In the genomic region with DNA sequence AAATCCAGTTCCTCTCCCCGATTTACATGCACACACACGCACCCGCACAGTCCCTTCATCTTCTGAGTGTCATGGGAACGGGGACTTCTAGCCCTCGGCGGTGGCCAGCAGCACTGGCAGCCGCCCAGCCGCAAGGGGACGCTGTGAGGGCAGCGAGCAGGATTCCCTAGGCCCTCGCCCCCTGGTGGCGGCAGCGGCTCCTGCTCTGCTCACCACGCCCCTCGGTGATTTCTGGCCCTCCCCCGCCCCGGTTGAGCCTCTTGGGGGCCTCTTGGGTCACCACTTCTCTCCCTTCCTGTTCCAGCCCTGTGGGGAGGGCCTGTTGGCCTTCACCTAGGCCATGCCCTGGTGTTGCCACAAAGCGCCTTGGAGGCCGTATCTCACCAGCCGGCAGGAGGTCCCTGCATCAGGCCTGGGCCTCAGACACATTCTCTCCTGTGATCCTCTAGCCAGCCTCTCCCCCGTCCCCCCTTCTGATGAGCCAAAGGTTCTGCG, we compare ENCODE assay signal across 8 cellular contexts.
DNase-seq lines count a peak whose midpoint lies in the region; ATAC-seq and TF ChIP-seq lines count a peak whose summit lies in the region.

No MANE protein-coding gene starts in this region.

- H3K9me2 ChIP-seq in neural cell (ENCODE audit: insufficient read depth, low read length): no peaks in the 10 kb centered on the region

- TF ChIP-seq EP300 in esophagus muscularis mucosa (IDR thresholded peaks at IDR 0.05) (no peak), neural cell (conservative IDR thresholded peaks at IDR 0.05; ENCODE audit: poor library complexity, severe bottlenecking) (no peak), stomach (IDR thresholded peaks at IDR 0.05) (no peak)

- no peak overlapping the region for H3K4me2 ChIP-seq in neural cell (ENCODE audit: low read length)

- peak; percentile 10 for TF ChIP-seq CTCF in GM12801 (IDR thresholded peaks at IDR 0.05; ENCODE audit: extremely low read depth, insufficient read length)
- peak; percentile 47 to 77 (median 52) for TF ChIP-seq CTCF in esophagus muscularis mucosa (IDR thresholded peaks at IDR 0.05)
- peak; percentile 21 for TF ChIP-seq CTCF in neural cell (IDR thresholded peaks at IDR 0.05; ENCODE audit: poor library complexity, severe bottlenecking)
- peak in 5 of 7 experiments; percentile 38 to 78 (median 55) for TF ChIP-seq CTCF in stomach (IDR thresholded peaks at IDR 0.05)

- TF ChIP-seq RAD21 in neural cell (conservative IDR thresholded peaks at IDR 0.05): no peak

- H4K20me1 ChIP-seq in neural cell (ENCODE audit: insufficient read depth): no peaks in the 10 kb centered on the region

- no peaks in the 10 kb centered on the region for H3F3A ChIP-seq in neural cell (ENCODE audit: insufficient read depth, low read length, poor library complexity, severe bottlenecking)

- H3K9me3 ChIP-seq in NT2/D1 (ENCODE audit: insufficient read depth, low read length): peaks cover 7% of the 10 kb centered on the region; the same call in 1 of the 2 replicates
- no peaks in the 10 kb centered on the region for H3K9me3 ChIP-seq in esophagus muscularis mucosa
- no peaks in the 10 kb centered on the region for H3K9me3 ChIP-seq in neural cell (ENCODE audit: low read length)
- H3K9me3 ChIP-seq in stomach: peaks cover 0 to 6% (median 0%) of the 10 kb centered on the region in 4 donors

- H2AFZ ChIP-seq in neural cell (ENCODE audit: low read depth, low read length): no peak overlapping the region

- H3K27me3 ChIP-seq in NT2/D1 (ENCODE audit: insufficient read depth, insufficient read length): no peaks in the 10 kb centered on the region
- H3K27me3 ChIP-seq in esophagus muscularis mucosa: no peaks in the 10 kb centered on the region
- no peaks in the 10 kb centered on the region for H3K27me3 ChIP-seq in neural cell (ENCODE audit: insufficient read depth, low read depth, low read length)
- H3K27me3 ChIP-seq in stomach: peaks cover 0 to 12% (median 0%) of the 10 kb centered on the region in 3 donors

- TF ChIP-seq POLR2A in esophagus muscularis mucosa (IDR thresholded peaks at IDR 0.05; ENCODE audit: low read depth) (no peak), stomach (IDR thresholded peaks at IDR 0.05) (no peak)

- ATAC-seq in HG03439 (IDR thresholded peaks at IDR 0.05; ENCODE audit: unreplicated experiment) (peak; percentile 59), GM19455 (IDR thresholded peaks at IDR 0.05; ENCODE audit: unreplicated experiment) (no peak)

- peaks cover 6% of the 10 kb centered on the region for H3K4me1 ChIP-seq in NT2/D1 (ENCODE audit: insufficient read depth, insufficient read length)
- H3K4me1 ChIP-seq in esophagus muscularis mucosa: peaks cover 16 to 37% (median 32%) of the 10 kb centered on the region in 4 donors
- peaks cover 17 to 35% (median 24%) of the 10 kb centered on the region in 4 donors for H3K4me1 ChIP-seq in stomach

- H3K4me3 ChIP-seq in NT2/D1 (ENCODE audit: insufficient read length, low read depth) (no peak overlapping the region), esophagus muscularis mucosa (no peak overlapping the region), neural cell (ENCODE audit: low read length) (no peak overlapping the region), stomach (no peak overlapping the region)

- no peak overlapping the region for H3K9ac ChIP-seq in NT2/D1 (ENCODE audit: insufficient read length, low read depth)
- H3K9ac ChIP-seq in neural cell (ENCODE audit: low read length): no peak overlapping the region

- no peak overlapping the region for H3K27ac ChIP-seq in esophagus muscularis mucosa (replicated peaks in 1 of 4)
- no peak overlapping the region for H3K27ac ChIP-seq in neural cell (ENCODE audit: low read length)
- H3K27ac ChIP-seq in stomach: no peak overlapping the region

- H3K36me3 ChIP-seq in NT2/D1 (ENCODE audit: insufficient read depth, insufficient read length, low read length) (no peaks in the 10 kb centered on the region), esophagus muscularis mucosa (no peaks in the 10 kb centered on the region), neural cell (ENCODE audit: insufficient read depth, low read length) (no peaks in the 10 kb centered on the region), stomach (no peaks in the 10 kb centered on the region)

- intact Hi-C loops in esophagus muscularis mucosa (cut with DNase I) (loop anchor here (10.0 kb wide), 1 partner anchor 224 kb away; no protein-coding TSS in a partner anchor), stomach (cut with DNase I; ENCODE audit: low total_unique reads) (no loop called here)

- H3K79me2 ChIP-seq in neural cell (replicated peaks; ENCODE audit: insufficient read depth, low read length): no peaks in the 10 kb centered on the region

- 51% methylated on average over 22 of the region's 22 CpGs for WGBS in esophagus muscularis mucosa
- WGBS in stomach, 5 donors: 48 to 56% (median 50%) methylated on average over 16 to 22 of the region's 22 CpGs

- peak; percentile 59 for DNase-seq in NT2/D1 (ENCODE audit: low read depth, low spot score)
- peak; percentile 59 for DNase-seq in activated T-cell treated with anti-CD3 and anti-CD28 coated beads for 1 hour (ENCODE audit: low read depth)
- DNase-seq in esophagus muscularis mucosa (ENCODE audit: extremely low spot score): no peak
- peak; percentile 63 for DNase-seq in stomach

TF ChIP-seq in neural cell, 6 proteins besides CTCF, POLR2A, EP300 and RAD21:
- no peak for TF ChIP-seq MXI1 (conservative IDR thresholded peaks at IDR 0.05; ENCODE audit: poor library complexity, severe bottlenecking)
- no peak for TF ChIP-seq TAF1 (IDR thresholded peaks at IDR 0.05; ENCODE audit: low read depth)
- TF ChIP-seq POLR2AphosphoS5 (IDR thresholded peaks at IDR 0.05): no peak
